8 cellular contexts compared by ENCODE assay signal in genomic region chr15:45458746-45459403, GRCh38.
DNase-seq lines count a peak whose midpoint lies in the region; ATAC-seq and TF ChIP-seq lines count a peak whose summit lies in the region.

No MANE protein-coding gene starts in this region.

- peak overlapping the region; percentile 16 to 40 (median 32) for H3K4me3 ChIP-seq in Peyer's patch
- peak overlapping the region; percentile 50 to 67 for H3K4me3 ChIP-seq in gastroesophageal sphincter
- peak overlapping the region; percentile 49 for H3K4me3 ChIP-seq in suprapubic skin

- no peaks in the 10 kb centered on the region for H3K36me3 ChIP-seq in Peyer's patch
- no peaks in the 10 kb centered on the region for H3K36me3 ChIP-seq in gastroesophageal sphincter
- no peaks in the 10 kb centered on the region for H3K36me3 ChIP-seq in suprapubic skin

- peaks cover 44% of the 10 kb centered on the region for H3K4me1 Mint-ChIP-seq in osteocyte (ENCODE audit: unreplicated experiment)

- peak; percentile 83 to 94 (median 88) for TF ChIP-seq CTCF in Peyer's patch (IDR thresholded peaks at IDR 0.05)
- peak; percentile 79 to 95 (median 84) for TF ChIP-seq CTCF in gastroesophageal sphincter (IDR thresholded peaks at IDR 0.05)
- peak; percentile 91 for TF ChIP-seq CTCF in osteocyte (IDR thresholded peaks at IDR 0.05)
- TF ChIP-seq CTCF in suprapubic skin (IDR thresholded peaks at IDR 0.05) = peak; percentile 80 to 90

- ATAC-seq in gastroesophageal sphincter = no peak
- ATAC-seq in GM18505 (IDR thresholded peaks at IDR 0.05; ENCODE audit: unreplicated experiment) = no peak

- TF ChIP-seq POLR2A in Peyer's patch (IDR thresholded peaks at IDR 0.05) (no peak), gastroesophageal sphincter (IDR thresholded peaks at IDR 0.05) (no peak), suprapubic skin (IDR thresholded peaks at IDR 0.05) (no peak), GM18505 (IDR thresholded peaks at IDR 0.05; ENCODE audit: borderline replicate concordance, extremely low read depth, insufficient read depth, insufficient read length) (no peak)

- H3K36me3 Mint-ChIP-seq in osteocyte (ENCODE audit: unreplicated experiment) = no peaks in the 10 kb centered on the region

- H3K9me3 ChIP-seq in Peyer's patch = no peaks in the 10 kb centered on the region
- H3K9me3 ChIP-seq in gastroesophageal sphincter = no peaks in the 10 kb centered on the region
- H3K9me3 ChIP-seq in suprapubic skin = no peaks in the 10 kb centered on the region

- H3K27ac ChIP-seq in Peyer's patch = peak overlapping the region in 2 of 4 donors; percentile 33 to 70
- peak overlapping the region in 2 of 4 donors; percentile 81 to 82 for H3K27ac ChIP-seq in gastroesophageal sphincter
- no peak overlapping the region for H3K27ac ChIP-seq in suprapubic skin

- H3K9me3 Mint-ChIP-seq in osteocyte (ENCODE audit: unreplicated experiment) = no peaks in the 10 kb centered on the region

- H3K4me1 ChIP-seq in Peyer's patch = peaks cover 0 to 35% (median 10%) of the 10 kb centered on the region in 4 donors
- H3K4me1 ChIP-seq in gastroesophageal sphincter = peaks cover 0 to 16% (median 0%) of the 10 kb centered on the region in 3 donors
- H3K4me1 ChIP-seq in suprapubic skin = peaks cover 26% of the 10 kb centered on the region

- no peak for TF ChIP-seq EP300 in gastroesophageal sphincter (IDR thresholded peaks at IDR 0.05)
- TF ChIP-seq EP300 in suprapubic skin (IDR thresholded peaks at IDR 0.05) = no peak

- no peaks in the 10 kb centered on the region for H3K27me3 Mint-ChIP-seq in osteocyte (ENCODE audit: unreplicated experiment)

- DNase-seq in CD1c-positive myeloid dendritic cell (ENCODE audit: extremely low spot score) (peak; percentile 87), HT-29 (ENCODE audit: low spot score) (peak; percentile 76), Peyer's patch (peak; percentile 68 to 93 (median 81)), osteocyte (ENCODE audit: extremely low spot score, unreplicated experiment) (no peak), suprapubic skin (ENCODE audit: low spot score in 2 of 2) (peak in 1 of 2 donors; percentile 74)
- peak; percentile 65 for DNase-seq in activated T-helper 9 cell treated with anti-CD3 and anti-CD28 coated beads, Interleukin-2, amount 50 U/mL, for 16 hours (ENCODE audit: low read depth)

- WGBS in gastroesophageal sphincter (ENCODE audit: low coverage in 1 of 2), 2 donors = 1 to 5% methylated on average over 12 of the region's 12 CpGs
- WGBS in suprapubic skin = 7% methylated on average over 12 of the region's 12 CpGs

- H3K4me3 Mint-ChIP-seq in osteocyte (ENCODE audit: unreplicated experiment) = peak overlapping the region; percentile 71

- H3K27ac Mint-ChIP-seq in osteocyte (ENCODE audit: unreplicated experiment) = no peak overlapping the region

- H3K27me3 ChIP-seq in Peyer's patch (no peaks in the 10 kb centered on the region), gastroesophageal sphincter (no peaks in the 10 kb centered on the region), suprapubic skin (no peaks in the 10 kb centered on the region)
